22 cellular contexts compared by ENCODE assay signal in genomic region chr17:17221329-17221728, GRCh38.
"Had no signal": no experiment of that assay in that cellular context is flagged by ENCODE, and none has a peak within 500 bp of the region (broad histone marks: within the 10 kb centered on the region; RNA-seq: fewer than 3 reads in every experiment).

No MANE protein-coding gene starts in this region.

- FAIRE-seq: RCC 7860 had no signal

- ATAC-seq: activated CD8-positive, alpha-beta memory T cell treated with anti-CD3 and anti-CD28 coated beads, Interleukin-2, amount 10 ng/mL, durations not matched to agents 7 days and 5 days; activated T-helper 17 cell treated with anti-CD3 and anti-CD28 coated beads, Interleukin-2, amount 50 U/mL, for 72 hours; PC-3 had no signal

- H3K27me3 Mint-ChIP-seq: activated B cell treated with CpG ODN at 0.5 μM for 24 hours; activated CD4-positive, alpha-beta T cell treated with anti-CD3 and anti-CD28 coated beads, Interleukin-2, amount 10 ng/mL, durations not matched to agents 24 days and 14 days; activated CD8-positive, alpha-beta memory T cell treated with anti-CD3 and anti-CD28 coated beads, Interleukin-2, amount 10 ng/mL, durations not matched to agents 7 days and 5 days; activated naive CD4-positive, alpha-beta T cell treated with anti-CD3 and anti-CD28 coated beads, Interleukin-2, amount 10 ng/mL, durations not matched to agents 7 days and 5 days; activated naive CD8-positive, alpha-beta T cell treated with anti-CD3 and anti-CD28 coated beads, Interleukin-2, amount 10 ng/mL, durations not matched to agents 7 days and 5 days; activated T-helper 17 cell treated with anti-CD3 and anti-CD28 coated beads, Interleukin-2, amount 50 U/mL, for 72 hours had no signal

- H3K4me3 ChIP-seq: adrenal gland had no signal

- H3K4me1 Mint-ChIP-seq: activated B cell treated with CpG ODN at 0.5 μM for 24 hours; activated CD4-positive, alpha-beta T cell treated with anti-CD3 and anti-CD28 coated beads, Interleukin-2, amount 10 ng/mL, durations not matched to agents 24 days and 14 days; activated CD8-positive, alpha-beta memory T cell treated with anti-CD3 and anti-CD28 coated beads, Interleukin-2, amount 10 ng/mL, durations not matched to agents 7 days and 5 days; activated naive CD4-positive, alpha-beta T cell treated with anti-CD3 and anti-CD28 coated beads, Interleukin-2, amount 10 ng/mL, durations not matched to agents 7 days and 5 days; activated naive CD8-positive, alpha-beta T cell treated with anti-CD3 and anti-CD28 coated beads, Interleukin-2, amount 10 ng/mL, durations not matched to agents 7 days and 5 days; activated T-helper 17 cell treated with anti-CD3 and anti-CD28 coated beads, Interleukin-2, amount 50 U/mL, for 72 hours had no signal

- H3K9me3 ChIP-seq: adrenal gland had no signal

- H3K27ac Mint-ChIP-seq: activated B cell treated with CpG ODN at 0.5 μM for 24 hours; activated CD4-positive, alpha-beta T cell treated with anti-CD3 and anti-CD28 coated beads, Interleukin-2, amount 10 ng/mL, durations not matched to agents 24 days and 14 days; activated CD8-positive, alpha-beta memory T cell treated with anti-CD3 and anti-CD28 coated beads, Interleukin-2, amount 10 ng/mL, durations not matched to agents 7 days and 5 days; activated naive CD4-positive, alpha-beta T cell treated with anti-CD3 and anti-CD28 coated beads, Interleukin-2, amount 10 ng/mL, durations not matched to agents 7 days and 5 days; activated naive CD8-positive, alpha-beta T cell treated with anti-CD3 and anti-CD28 coated beads, Interleukin-2, amount 10 ng/mL, durations not matched to agents 7 days and 5 days; activated T-helper 17 cell treated with anti-CD3 and anti-CD28 coated beads, Interleukin-2, amount 50 U/mL, for 72 hours; T-helper 1 cell treated with Interleukin-12 subunit alpha and Interleukin-12 subunit beta and Interleukin-4 antibody, amounts not matched to agents 30 μg/mL and 1 μg/mL, for 36 hours had no signal

- H3K4me3 Mint-ChIP-seq: activated B cell treated with CpG ODN at 0.5 μM for 24 hours; activated CD4-positive, alpha-beta T cell treated with anti-CD3 and anti-CD28 coated beads, Interleukin-2, amount 10 ng/mL, durations not matched to agents 24 days and 14 days; activated CD8-positive, alpha-beta memory T cell treated with anti-CD3 and anti-CD28 coated beads, Interleukin-2, amount 10 ng/mL, durations not matched to agents 7 days and 5 days; activated naive CD4-positive, alpha-beta T cell treated with anti-CD3 and anti-CD28 coated beads, Interleukin-2, amount 10 ng/mL, durations not matched to agents 7 days and 5 days; activated naive CD8-positive, alpha-beta T cell treated with anti-CD3 and anti-CD28 coated beads, Interleukin-2, amount 10 ng/mL, durations not matched to agents 7 days and 5 days; activated T-helper 17 cell treated with anti-CD3 and anti-CD28 coated beads, Interleukin-2, amount 50 U/mL, for 72 hours; T-helper 1 cell treated with Interleukin-12 subunit alpha and Interleukin-12 subunit beta and Interleukin-4 antibody, amounts not matched to agents 30 μg/mL and 1 μg/mL, for 36 hours had no signal

- H3K4me1 ChIP-seq: adrenal gland had no signal

- DNase-seq: activated B cell treated with CpG ODN at 0.5 μM for 24 hours; activated CD4-positive, alpha-beta T cell treated with anti-CD3 and anti-CD28 coated beads for 1 hour; activated CD4-positive, alpha-beta T cell treated with anti-CD3 and anti-CD28 coated beads, Interleukin-2, amount 10 ng/mL, durations not matched to agents 24 days and 14 days; activated CD4-positive, alpha-beta T cell treated with anti-CD3 and anti-CD28 coated beads, Interleukin-2, amount 50 U/mL, for 48 hours; activated CD8-positive, alpha-beta memory T cell treated with anti-CD3 and anti-CD28 coated beads, Interleukin-2, amount 10 ng/mL, durations not matched to agents 7 days and 5 days; activated gamma-delta T cell; activated naive CD4-positive, alpha-beta T cell treated with anti-CD3 and anti-CD28 coated beads, Interleukin-2, amount 10 ng/mL, durations not matched to agents 7 days and 5 days; activated naive CD8-positive, alpha-beta T cell treated with anti-CD3 and anti-CD28 coated beads, Interleukin-2, amount 10 ng/mL, durations not matched to agents 7 days and 5 days; activated T-cell treated with anti-CD3 and anti-CD28 coated beads, Interleukin-2, amount 50 U/mL, for 48 hours; adrenal gland; anterior cingulate cortex; Kasumi-1; KBM-7; NCI-H1436 treated with DMSO at 0.1 percent for 48 hours; NCI-H187; NCI-H524; PC-3; SHP77 treated with DMSO at 0.1 percent for 48 hours; T-helper 9 cell had no signal

- H3K27ac ChIP-seq: adrenal gland had no signal

- H3K9me3 Mint-ChIP-seq: activated B cell treated with CpG ODN at 0.5 μM for 24 hours; activated CD4-positive, alpha-beta T cell treated with anti-CD3 and anti-CD28 coated beads, Interleukin-2, amount 10 ng/mL, durations not matched to agents 24 days and 14 days; activated naive CD4-positive, alpha-beta T cell treated with anti-CD3 and anti-CD28 coated beads, Interleukin-2, amount 10 ng/mL, durations not matched to agents 7 days and 5 days; activated naive CD8-positive, alpha-beta T cell treated with anti-CD3 and anti-CD28 coated beads, Interleukin-2, amount 10 ng/mL, durations not matched to agents 7 days and 5 days; activated T-helper 17 cell treated with anti-CD3 and anti-CD28 coated beads, Interleukin-2, amount 50 U/mL, for 72 hours; T-helper 1 cell treated with Interleukin-12 subunit alpha and Interleukin-12 subunit beta and Interleukin-4 antibody, amounts not matched to agents 30 μg/mL and 1 μg/mL, for 36 hours had no signal
